30 cellular contexts compared by ENCODE assay signal in the genomic region with DNA sequence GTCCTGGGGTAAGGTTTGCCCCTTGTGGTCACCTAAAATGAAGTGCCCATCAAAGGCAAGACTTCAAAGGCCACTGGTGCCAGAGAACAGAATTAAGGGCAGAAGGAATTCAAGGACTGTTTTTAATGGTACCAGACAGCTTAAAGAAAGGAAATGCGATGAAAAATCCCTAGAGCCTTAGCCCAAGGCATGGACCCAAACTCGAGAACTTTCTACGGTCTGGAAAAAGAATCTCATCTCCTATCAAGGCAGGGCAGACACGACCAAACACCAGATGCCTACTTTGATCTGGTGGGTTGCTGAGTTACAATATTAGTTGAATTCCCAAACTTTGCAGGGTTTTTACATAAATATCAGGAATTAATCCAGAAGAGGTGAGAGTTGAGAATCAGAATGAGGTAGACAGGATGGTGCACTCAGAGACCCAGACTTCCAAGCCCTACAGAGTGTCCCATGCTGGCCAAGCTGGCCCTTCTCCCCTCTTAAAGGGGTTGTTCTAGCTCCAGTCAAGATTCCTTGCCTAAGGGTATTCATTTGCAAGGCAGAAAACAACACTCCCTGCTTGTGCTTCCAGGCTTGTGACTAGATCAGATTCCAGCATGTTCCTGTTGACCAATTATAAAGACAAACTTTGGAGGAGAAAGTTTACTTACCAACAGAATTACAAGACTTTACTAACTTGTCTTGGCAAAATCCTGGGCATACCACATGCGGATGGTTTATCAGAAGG. TPM values are rescaled to one million over a fixed set of nuclear protein-coding genes. Genes with fewer than 3 reads are reported as not detected.
A peak's percentile ranks its signal among the peaks of the same experiment; 100 is the strongest.
DNase-seq lines count a peak whose midpoint lies in the region; ATAC-seq and TF ChIP-seq lines count a peak whose summit lies in the region.
"Had no signal": no experiment of that assay in that cellular context is flagged by ENCODE, and none has a peak within 500 bp of the region (broad histone marks: within the 10 kb centered on the region; RNA-seq: fewer than 3 reads in every experiment).

No MANE protein-coding gene starts in this region.

- H3K36me3 Mint-ChIP-seq in osteocyte (ENCODE audit: unreplicated experiment): no peaks in the 10 kb centered on the region
- H3K36me3 Mint-ChIP-seq in activated T-helper 1 cell treated with anti-CD3 and anti-CD28 coated beads, Interleukin-12 subunit alpha, Interleukin-12 subunit beta, Interleukin-2, Interleukin-4 antibody, amounts not matched to agents 30 ng/mL and 10 ng/mL and 1 ng/mL, durations not matched to agents 14 hours and 24 hours and 36 hours (ENCODE audit: low read depth): no peaks in the 10 kb centered on the region
- H3K36me3 Mint-ChIP-seq: activated naive CD4-positive, alpha-beta T cell treated with anti-CD3 and anti-CD28 coated beads, Interleukin-2, amount 50 U/mL, for 72 hours; CD4-positive, CD25-positive, alpha-beta regulatory T cell; memory B cell; naive B cell had no signal

- no peaks in the 10 kb centered on the region for H3K9me2 ChIP-seq in GM23248 (ENCODE audit: insufficient read depth)

- no peak overlapping the region for H3K9ac ChIP-seq in GM23248
- H3K9ac ChIP-seq: KMS-11 had no signal

- H3K27me3 ChIP-seq in GM23248 (replicated peaks; ENCODE audit: insufficient read depth): peaks cover 11% of the 10 kb centered on the region; the same call in 1 of the 2 replicates

- H3K27me3 Mint-ChIP-seq in osteocyte (ENCODE audit: unreplicated experiment): no peaks in the 10 kb centered on the region
- H3K27me3 Mint-ChIP-seq in activated T-helper 1 cell treated with anti-CD3 and anti-CD28 coated beads, Interleukin-12 subunit alpha, Interleukin-12 subunit beta, Interleukin-2, Interleukin-4 antibody, amounts not matched to agents 30 ng/mL and 10 ng/mL and 1 ng/mL, durations not matched to agents 14 hours and 24 hours and 36 hours (ENCODE audit: insufficient read depth): peaks cover 27% of the 10 kb centered on the region

- H2AFZ ChIP-seq in GM23248: no peak overlapping the region

- peaks cover 16% of the 10 kb centered on the region for H3K4me1 ChIP-seq in GM23248 (ENCODE audit: insufficient read depth)

- no peak overlapping the region for H3K4me3 ChIP-seq in GM23248

- peaks cover 57% of the 10 kb centered on the region for H3K4me1 Mint-ChIP-seq in osteocyte (ENCODE audit: unreplicated experiment)
- no peaks in the 10 kb centered on the region for H3K4me1 Mint-ChIP-seq in activated T-helper 1 cell treated with anti-CD3 and anti-CD28 coated beads, Interleukin-12 subunit alpha, Interleukin-12 subunit beta, Interleukin-2, Interleukin-4 antibody, amounts not matched to agents 30 ng/mL and 10 ng/mL and 1 ng/mL, durations not matched to agents 14 hours and 24 hours and 36 hours (ENCODE audit: low read depth)
- H3K4me1 Mint-ChIP-seq: activated CD4-positive, alpha-beta T cell treated with anti-CD3 and anti-CD28 coated beads for 36 hours; CD4-positive, CD25-positive, alpha-beta regulatory T cell; memory B cell; naive B cell had no signal

- peak overlapping the region; percentile 25 for H3K27ac Mint-ChIP-seq in osteocyte (ENCODE audit: unreplicated experiment)
- no peak overlapping the region for H3K27ac Mint-ChIP-seq in activated T-helper 1 cell treated with anti-CD3 and anti-CD28 coated beads, Interleukin-12 subunit alpha, Interleukin-12 subunit beta, Interleukin-2, Interleukin-4 antibody, amounts not matched to agents 30 ng/mL and 10 ng/mL and 1 ng/mL, durations not matched to agents 14 hours and 24 hours and 36 hours
- H3K27ac Mint-ChIP-seq: activated CD4-positive, alpha-beta T cell treated with anti-CD3 and anti-CD28 coated beads for 36 hours; activated CD8-positive, alpha-beta T cell treated with anti-CD3 and anti-CD28 coated beads for 36 hours; activated naive CD4-positive, alpha-beta T cell treated with anti-CD3 and anti-CD28 coated beads, Interleukin-2, amount 50 U/mL, for 72 hours; CD4-positive, CD25-positive, alpha-beta regulatory T cell; memory B cell; naive B cell had no signal

- H3K4me3 Mint-ChIP-seq in osteocyte (ENCODE audit: unreplicated experiment): no peak overlapping the region
- H3K4me3 Mint-ChIP-seq in activated T-helper 1 cell treated with anti-CD3 and anti-CD28 coated beads, Interleukin-12 subunit alpha, Interleukin-12 subunit beta, Interleukin-2, Interleukin-4 antibody, amounts not matched to agents 30 ng/mL and 10 ng/mL and 1 ng/mL, durations not matched to agents 14 hours and 24 hours and 36 hours: no peak overlapping the region
- H3K4me3 Mint-ChIP-seq: activated CD4-positive, alpha-beta T cell treated with anti-CD3 and anti-CD28 coated beads for 36 hours; activated CD8-positive, alpha-beta T cell treated with anti-CD3 and anti-CD28 coated beads for 36 hours; CD4-positive, CD25-positive, alpha-beta regulatory T cell; memory B cell; naive B cell had no signal

- no peak overlapping the region for H3K27ac ChIP-seq in GM23248
- H3K27ac ChIP-seq: KMS-11, VCaP had no signal

- H3K4me2 ChIP-seq in GM23248 (ENCODE audit: unreplicated experiment): no peak overlapping the region
- H3K4me2 ChIP-seq: KMS-11 had no signal

- H3K79me2 ChIP-seq in GM23248 (ENCODE audit: insufficient read depth): no peaks in the 10 kb centered on the region

- no peak for TF ChIP-seq CTCF in osteocyte (IDR thresholded peaks at IDR 0.05)

- 0 out of 2 replicates have a peak, but pooled peaks cover 4% of the 10 kb centered on the region for H3F3A ChIP-seq in GM23248 (ENCODE audit: insufficient read depth)

- no peaks in the 10 kb centered on the region for H4K20me1 ChIP-seq in GM23248 (ENCODE audit: insufficient read depth)

- ATAC-seq in GM18505 (IDR thresholded peaks at IDR 0.05; ENCODE audit: unreplicated experiment): no peak
- ATAC-seq: activated CD4-positive, alpha-beta T cell treated with anti-CD3 and anti-CD28 coated beads for 36 hours; activated CD8-positive, alpha-beta T cell treated with anti-CD3 and anti-CD28 coated beads for 36 hours; activated naive CD4-positive, alpha-beta T cell treated with anti-CD3 and anti-CD28 coated beads, Interleukin-2, amount 50 U/mL, for 72 hours; left lobe of liver; PC-3 had no signal

- H3K9me3 ChIP-seq in GM23248 (ENCODE audit: low read depth): no peaks in the 10 kb centered on the region

- 36 to 41% methylated on average over 5 of the region's 5 CpGs for WGBS in GM23248 (ENCODE audit: low coverage in 1 of 2, low lambda C conversion rate in 2 of 2, missing lambda C conversion rate in 2 of 2), 2 experiments

- intact Hi-C loops in activated T-helper 1 cell treated with anti-CD3 and anti-CD28 coated beads, Interleukin-12 subunit alpha, Interleukin-12 subunit beta, Interleukin-2, Interleukin-4 antibody, amounts not matched to agents 30 ng/mL and 10 ng/mL and 1 ng/mL, durations not matched to agents 14 hours and 24 hours and 36 hours (cut with micrococcal nuclease): no loop called here
- intact Hi-C loops in posterior vena cava (cut with DNase I): no loop called here

- DNase-seq in ELF-1 (ENCODE audit: low read depth, low spot score) (peak; percentile 86), SK-MEL-5 (ENCODE audit: low read depth, low spot score) (peak; percentile 41), foreskin melanocyte (peak; percentile 68), osteocyte (ENCODE audit: extremely low spot score, unreplicated experiment) (no peak), GM23248 (no peak), posterior vena cava (ENCODE audit: low spot score) (no peak)
- no peak for DNase-seq in activated T-helper 1 cell treated with anti-CD3 and anti-CD28 coated beads, Interleukin-12 subunit alpha, Interleukin-12 subunit beta, Interleukin-2, Interleukin-4 antibody, amounts not matched to agents 30 ng/mL and 10 ng/mL and 1 ng/mL, durations not matched to agents 14 hours and 24 hours and 36 hours (ENCODE audit: low spot score)
- DNase-seq: activated CD4-positive, alpha-beta T cell treated with anti-CD3 and anti-CD28 coated beads for 36 hours; activated CD8-positive, alpha-beta T cell treated with anti-CD3 and anti-CD28 coated beads for 36 hours; AML-193; CD4-positive, CD25-positive, alpha-beta regulatory T cell; DND-41; effector CD8-positive, alpha-beta T cell; MM.1S; naive B cell; NCI-H2029; NCI-H524 treated with DMSO at 0.1 percent for 48 hours; NK-92 treated with Interleukin-12 subunit alpha and Interleukin-12 subunit beta, amount 100 ng/mL, for 24 hours; nucleus accumbens; PC-3; stimulated activated naive CD4-positive, alpha-beta T cell; T1000 had no signal

- H3K9me3 Mint-ChIP-seq in osteocyte (ENCODE audit: unreplicated experiment): no peaks in the 10 kb centered on the region
- no peaks in the 10 kb centered on the region for H3K9me3 Mint-ChIP-seq in activated T-helper 1 cell treated with anti-CD3 and anti-CD28 coated beads, Interleukin-12 subunit alpha, Interleukin-12 subunit beta, Interleukin-2, Interleukin-4 antibody, amounts not matched to agents 30 ng/mL and 10 ng/mL and 1 ng/mL, durations not matched to agents 14 hours and 24 hours and 36 hours
- H3K9me3 Mint-ChIP-seq: activated CD8-positive, alpha-beta T cell treated with anti-CD3 and anti-CD28 coated beads for 36 hours; activated naive CD4-positive, alpha-beta T cell treated with anti-CD3 and anti-CD28 coated beads, Interleukin-2, amount 50 U/mL, for 72 hours; memory B cell; naive B cell had no signal

- H3K36me3 ChIP-seq in GM23248 (ENCODE audit: low read depth): no peaks in the 10 kb centered on the region

- no peak for TF ChIP-seq POLR2A in GM18505 (IDR thresholded peaks at IDR 0.05; ENCODE audit: borderline replicate concordance, extremely low read depth, insufficient read depth, insufficient read length)

- in situ Hi-C loops in SK-MEL-5 (cut with HindIII; ENCODE audit: low pct_unique_long_range_greater_than_20kb, low sequenced_read_pairs): no loop called here
- in situ Hi-C loops in GM23248 (cut with MboI): loop anchor here (10.0 kb wide), 1 partner anchor 172 kb away; no protein-coding TSS in a partner anchor

RNA-seq across cellular contexts. Expression of gene EDN2, which starts 48.0 kb away (rescaled TPM):
- not detected in 2 replicates for total RNA-seq in SK-MEL-5 (2014; rRNA removed; shearing (Covaris generic))
- not detected in 2 replicates for polyA plus RNA-seq in SK-MEL-5 (2015; cell fraction: cytosol; rRNA removed)
- polyA plus RNA-seq in SK-MEL-5 (2015; cell fraction: nucleus; rRNA removed): not detected in 2 replicates
- total RNA-seq in osteocyte (not detected in 2 replicates), posterior vena cava (not detected)
- total RNA-seq in GM23248 (2014; rRNA removed; shearing (Covaris generic)): not detected in 2 replicates
- polyA plus RNA-seq in GM23248 (2016; fragmentation: Nextera tagmentation; extraction: Ambion mirVana): not detected in 2 replicates
- not detected in 2 replicates for total RNA-seq in activated T-helper 1 cell treated with anti-CD3 and anti-CD28 coated beads, Interleukin-12 subunit alpha, Interleukin-12 subunit beta, Interleukin-2, Interleukin-4 antibody, amounts not matched to agents 30 ng/mL and 10 ng/mL and 1 ng/mL, durations not matched to agents 14 hours and 24 hours and 36 hours
- total RNA-seq: A673; activated CD4-positive, alpha-beta T cell treated with anti-CD3 and anti-CD28 coated beads for 36 hours; activated CD8-positive, alpha-beta T cell treated with anti-CD3 and anti-CD28 coated beads for 36 hours; activated naive CD4-positive, alpha-beta T cell treated with anti-CD3 and anti-CD28 coated beads, Interleukin-2, amount 50 U/mL, for 72 hours; left lobe of liver; skeletal muscle tissue had no signal
- polyA plus RNA-seq: CD4-positive, CD25-positive, alpha-beta regulatory T cell had no signal

Comparison
In these comparisons a context has a peak if more than half of its experiments do, and no peak if none do; other contexts are left out.
1. DNase-seq: peak in ELF-1 (single experiment), SK-MEL-5 (single experiment) and foreskin melanocyte (single experiment); none in osteocyte (single experiment), GM23248 (single experiment), activated T-helper 1 cell treated with anti-CD3 and anti-CD28 coated beads, Interleukin-12 subunit alpha, Interleukin-12 subunit beta, Interleukin-2, Interleukin-4 antibody, amounts not matched to agents 30 ng/mL and 10 ng/mL and 1 ng/mL, durations not matched to agents 14 hours and 24 hours and 36 hours (single experiment) and posterior vena cava (single experiment).